ENCODE assay signal across 8 cellular contexts in genomic region chr5:133287500-133287899, GRCh38.
DNase-seq lines count a peak whose midpoint lies in the region; ATAC-seq and TF ChIP-seq lines count a peak whose summit lies in the region.

No MANE protein-coding gene starts in this region.

- no peak overlapping the region for H3K4me3 ChIP-seq in KMS-11 (IDR thresholded peaks at IDR 0.05; ENCODE audit: insufficient read depth, low read depth, low read length)

- H4K20me1 ChIP-seq in KMS-11 (ENCODE audit: insufficient read depth) = no peaks in the 10 kb centered on the region

- H3K4me1 ChIP-seq in KMS-11 (ENCODE audit: low read depth, poor library complexity, severe bottlenecking) = no peaks in the 10 kb centered on the region

- H3K36me3 ChIP-seq in KMS-11 (ENCODE audit: insufficient read depth) = no peaks in the 10 kb centered on the region

- no peak overlapping the region for H3K27ac ChIP-seq in KMS-11

- H3K27ac Mint-ChIP-seq in immature natural killer cell = no peak overlapping the region

- H3K9ac ChIP-seq in KMS-11 = no peak overlapping the region

- H3K4me2 ChIP-seq in KMS-11 = no peak overlapping the region

- H3K27me3 Mint-ChIP-seq in immature natural killer cell (ENCODE audit: low read depth in 3 of 3) = peaks cover 0 to 4% (median 0%) of the 10 kb centered on the region in 3 donors

- H3K4me1 Mint-ChIP-seq in immature natural killer cell = no peaks in the 10 kb centered on the region

- DNase-seq in EH (ENCODE audit: low read depth) = peak; percentile 43
- DNase-seq in activated CD8-positive, alpha-beta memory T cell treated with anti-CD3 and anti-CD28 coated beads, Interleukin-2, amount 50 U/mL, for 24 hours (ENCODE audit: extremely low read depth) = peak; percentile 4
- DNase-seq in globus pallidus (ENCODE audit: low spot score) = peak; percentile 62
- DNase-seq in stimulated activated CD4-positive, alpha-beta T cell treated with anti-CD3 and anti-CD28 coated beads, Interleukin-1b, Interleukin-23, amount 100 ng/mL, for 48 hours = peak; percentile 38
- no peak for DNase-seq in immature natural killer cell

- no peak overlapping the region for H2AFZ ChIP-seq in KMS-11 (ENCODE audit: low read depth)

- no peaks in the 10 kb centered on the region for H3K27me3 ChIP-seq in KMS-11 (ENCODE audit: insufficient read depth, low read depth)

- no peak overlapping the region for H3K4me3 Mint-ChIP-seq in immature natural killer cell

- ATAC-seq in GM18867 (IDR thresholded peaks at IDR 0.05; ENCODE audit: unreplicated experiment) = no peak
- ATAC-seq in HG03342 (IDR thresholded peaks at IDR 0.05; ENCODE audit: unreplicated experiment) = no peak

- H3K36me3 Mint-ChIP-seq in immature natural killer cell = no peaks in the 10 kb centered on the region

- TF ChIP-seq CTCF in KMS-11 (conservative IDR thresholded peaks at IDR 0.05; ENCODE audit: low read depth, low read length) = peak; percentile 49; the same call in 1 of the 2 replicates

- H3K9me3 Mint-ChIP-seq in immature natural killer cell = no peaks in the 10 kb centered on the region

- H3K79me2 ChIP-seq in KMS-11 (ENCODE audit: insufficient read depth, low read depth) = no peaks in the 10 kb centered on the region

Comparison
In these comparisons a context has a peak if more than half of its experiments do, and no peak if none do; other contexts are left out.
1. DNase-seq: peak in EH (single experiment), activated CD8-positive, alpha-beta memory T cell treated with anti-CD3 and anti-CD28 coated beads, Interleukin-2, amount 50 U/mL, for 24 hours (single experiment), globus pallidus (single experiment) and stimulated activated CD4-positive, alpha-beta T cell treated with anti-CD3 and anti-CD28 coated beads, Interleukin-1b, Interleukin-23, amount 100 ng/mL, for 48 hours (single experiment); none in immature natural killer cell (0 of 3).